ENCODE assay signal across 1 cellular context in the genomic region with DNA sequence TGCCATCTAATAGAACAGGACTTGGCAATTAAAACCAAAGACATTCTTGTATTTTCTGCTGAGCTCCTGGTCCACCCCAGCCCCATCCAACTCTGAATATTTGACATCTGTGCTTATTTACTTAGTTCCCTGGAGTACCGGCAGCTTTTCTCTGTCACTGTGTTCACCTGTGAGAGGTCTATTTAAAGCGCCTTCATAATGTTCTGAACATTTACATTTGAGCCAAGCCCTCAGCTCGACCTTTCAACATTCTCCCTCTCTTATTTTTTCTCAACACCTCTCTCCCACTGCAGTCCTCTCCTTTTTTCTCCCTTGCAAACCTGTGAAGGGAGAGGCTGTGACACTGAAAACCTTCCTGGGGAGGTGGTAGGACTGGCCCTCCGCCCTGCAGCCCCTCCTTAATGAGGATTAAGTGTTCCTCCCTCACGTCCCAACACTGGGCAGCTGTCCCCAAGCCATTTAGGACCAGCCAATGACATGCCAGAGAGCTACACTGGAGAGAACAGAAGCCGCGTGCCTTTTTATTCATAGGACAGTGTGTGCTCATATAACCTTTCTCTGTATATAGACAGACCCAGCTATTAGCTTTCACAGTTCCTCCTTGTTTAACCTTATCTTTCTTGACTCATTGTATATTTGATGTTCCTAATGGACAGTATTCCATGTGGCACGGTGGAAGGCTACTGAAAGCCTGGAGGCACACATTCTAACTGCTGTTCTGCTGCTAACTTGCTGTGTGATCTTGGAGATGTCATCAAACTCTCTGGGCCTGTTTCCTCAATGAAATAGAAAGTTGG.
A peak's percentile ranks its signal among the peaks of the same experiment; 100 is the strongest.
TF ChIP-seq lines count a peak whose summit lies in the region.

No MANE protein-coding gene starts in this region.

TF ChIP-seq in HepG2, 621 proteins besides CTCF, POLR2A, EP300 and RAD21 (continued from another document):
- TF ChIP-seq CREM (IDR thresholded peaks at IDR 0.05) (no peak), CREM (CRISPR knock-in tag; IDR thresholded peaks at IDR 0.05) (no peak), ZNF768 (CRISPR knock-in tag; IDR thresholded peaks at IDR 0.05) (peak; percentile 72; the same call in 1 of the 2 replicates), FOXA1 (IDR thresholded peaks at IDR 0.05) (no peak), FOXA1 (CRISPR knock-in tag; IDR thresholded peaks at IDR 0.05) (peak; percentile 46; the same call in 1 of the 2 replicates), SP2 (CRISPR knock-in tag; IDR thresholded peaks at IDR 0.05) (no peak), ZMYM4 (CRISPR knock-in tag; IDR thresholded peaks at IDR 0.05) (no peak), ZMYM3 (CRISPR knock-in tag; IDR thresholded peaks at IDR 0.05) (0 out of 2 replicates have a peak, but pooled peaks have one; percentile 33)
- TF ChIP-seq, protein P1, sequence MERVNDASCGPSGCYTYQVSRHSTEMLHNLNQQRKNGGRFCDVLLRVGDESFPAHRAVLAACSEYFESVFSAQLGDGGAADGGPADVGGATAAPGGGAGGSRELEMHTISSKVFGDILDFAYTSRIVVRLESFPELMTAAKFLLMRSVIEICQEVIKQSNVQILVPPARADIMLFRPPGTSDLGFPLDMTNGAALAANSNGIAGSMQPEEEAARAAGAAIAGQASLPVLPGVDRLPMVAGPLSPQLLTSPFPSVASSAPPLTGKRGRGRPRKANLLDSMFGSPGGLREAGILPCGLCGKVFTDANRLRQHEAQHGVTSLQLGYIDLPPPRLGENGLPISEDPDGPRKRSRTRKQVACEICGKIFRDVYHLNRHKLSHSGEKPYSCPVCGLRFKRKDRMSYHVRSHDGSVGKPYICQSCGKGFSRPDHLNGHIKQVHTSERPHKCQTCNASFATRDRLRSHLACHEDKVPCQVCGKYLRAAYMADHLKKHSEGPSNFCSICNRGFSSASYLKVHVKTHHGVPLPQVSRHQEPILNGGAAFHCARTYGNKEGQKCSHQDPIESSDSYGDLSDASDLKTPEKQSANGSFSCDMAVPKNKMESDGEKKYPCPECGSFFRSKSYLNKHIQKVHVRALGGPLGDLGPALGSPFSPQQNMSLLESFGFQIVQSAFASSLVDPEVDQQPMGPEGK (CRISPR knock-in tag; IDR thresholded peaks at IDR 0.05): 0 out of 2 replicates have a peak, but pooled peaks have one; percentile 15
